Comparison of ENCODE assay signal across 8 cellular contexts in the genomic region with DNA sequence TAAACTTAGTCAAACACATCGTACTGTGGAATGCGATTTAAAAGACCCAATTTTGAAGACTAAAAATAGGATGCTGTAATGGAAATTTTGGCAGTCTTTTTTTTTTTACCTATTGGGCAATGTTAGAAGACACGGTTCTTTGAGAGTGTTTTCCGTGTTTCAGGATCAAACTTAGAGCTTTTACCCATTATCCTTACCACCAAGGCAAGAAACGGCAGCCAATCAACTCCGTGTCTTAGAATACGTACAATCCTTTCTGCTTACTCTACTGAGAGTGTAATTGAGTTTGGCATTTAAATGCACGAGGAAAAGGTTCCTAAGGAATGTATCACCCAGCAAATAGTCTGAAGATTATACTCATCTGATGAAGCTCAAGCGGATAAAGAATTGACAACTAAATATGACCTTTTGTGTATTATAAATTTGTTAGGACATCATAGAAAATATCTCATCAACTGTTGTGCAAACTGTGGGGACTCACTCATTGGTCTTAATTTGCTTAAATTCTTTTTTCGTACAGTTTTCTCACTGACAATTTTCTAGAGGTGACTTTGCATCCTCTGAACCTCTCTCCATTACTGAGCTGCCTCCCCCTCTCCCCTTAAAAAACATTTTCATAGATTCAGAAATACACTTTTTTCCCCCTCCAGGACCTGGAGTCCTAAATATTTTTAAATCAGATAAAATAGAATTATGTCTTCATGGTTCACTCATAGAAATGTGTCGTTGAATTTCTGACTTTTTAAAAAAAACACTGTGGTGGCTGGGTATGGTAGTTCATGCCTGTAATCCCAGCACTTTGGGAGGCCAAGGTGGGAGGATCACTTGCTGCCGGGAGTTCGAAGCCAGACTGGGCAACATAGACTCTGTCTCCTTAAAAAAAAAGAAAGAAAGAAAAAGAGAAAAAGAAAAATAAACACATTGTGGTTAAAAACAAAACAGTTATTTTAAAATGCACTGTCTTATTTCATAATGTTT. TPM values are rescaled to one million over a fixed set of nuclear protein-coding genes. Genes with fewer than 3 reads are reported as not detected.
A peak's percentile ranks its signal among the peaks of the same experiment; 100 is the strongest.
DNase-seq lines count a peak whose midpoint lies in the region; ATAC-seq and TF ChIP-seq lines count a peak whose summit lies in the region.

No MANE protein-coding gene starts in this region.

- H3K4me3 ChIP-seq in OCI-LY7 (ENCODE audit: low read depth, low read length, poor library complexity, severe bottlenecking) (peak overlapping the region; percentile 92), mononuclear cell (ENCODE audit: low read length) (peak overlapping the region; percentile 99)

- peaks cover 21% of the 10 kb centered on the region for H3K36me3 ChIP-seq in OCI-LY7 (ENCODE audit: insufficient read depth, low read length)

- POLR2A ChIA-PET in OCI-LY7 (lab: Charles Lee) = interaction anchor here (0.7 to 2.0 kb wide), 9 partner anchors 11 to 637 kb away, joined by 3 to 13 read pairs (median 7); no protein-coding TSS in a partner anchor

- CTCF ChIA-PET in OCI-LY7 (lab: Charles Lee; ENCODE audit: unreplicated experiment) = interaction anchor here (0.6 kb wide), 1 partner anchor 19 kb away, joined by 4 read pairs; no protein-coding TSS in a partner anchor

- H3K9me3 Mint-ChIP-seq in activated T-cell treated with anti-CD3 and anti-CD28 coated beads, Interleukin-2, amount 50 U/mL, for 72 hours = peaks cover 0 to 3% of the 10 kb centered on the region in 2 donors
- no peaks in the 10 kb centered on the region for H3K9me3 Mint-ChIP-seq in central memory CD8-positive, alpha-beta T cell

- H3K4me1 ChIP-seq in OCI-LY7 (ENCODE audit: insufficient read depth, low read length, poor library complexity, severe bottlenecking) (peaks cover 61% of the 10 kb centered on the region), mononuclear cell (ENCODE audit: insufficient read depth, low read length) (peaks cover 63% of the 10 kb centered on the region)

- H3K4me2 ChIP-seq in OCI-LY7 (ENCODE audit: low read length) = peak overlapping the region; percentile 98

- peak overlapping the region; percentile 76 for H3K27ac ChIP-seq in OCI-LY7 (ENCODE audit: low read depth, low read length, poor library complexity, severe bottlenecking)

- H3K79me2 ChIP-seq in OCI-LY7 (ENCODE audit: insufficient read depth, low read depth, low read length) = peaks cover 84% of the 10 kb centered on the region

- TF ChIP-seq CTCF in OCI-LY7 (conservative IDR thresholded peaks at IDR 0.05; ENCODE audit: low read length) = no peak; the same call in 1 of the 2 replicates

- no peaks in the 10 kb centered on the region for H3K27me3 Mint-ChIP-seq in activated T-cell treated with anti-CD3 and anti-CD28 coated beads, Interleukin-2, amount 50 U/mL, for 72 hours (ENCODE audit: low read depth)
- H3K27me3 Mint-ChIP-seq in central memory CD8-positive, alpha-beta T cell = no peaks in the 10 kb centered on the region

- H3K4me3 Mint-ChIP-seq in activated T-cell treated with anti-CD3 and anti-CD28 coated beads, Interleukin-2, amount 50 U/mL, for 72 hours = peak overlapping the region; percentile 99 to 100
- H3K4me3 Mint-ChIP-seq in central memory CD8-positive, alpha-beta T cell = peak overlapping the region; percentile 99

- peaks cover 54% of the 10 kb centered on the region for H3K4me1 Mint-ChIP-seq in activated T-cell treated with anti-CD3 and anti-CD28 coated beads, Interleukin-2, amount 50 U/mL, for 72 hours (ENCODE audit: low read depth)
- H3K4me1 Mint-ChIP-seq in central memory CD8-positive, alpha-beta T cell = peaks cover 45% of the 10 kb centered on the region

- no peaks in the 10 kb centered on the region for H3K9me2 ChIP-seq in OCI-LY7 (ENCODE audit: insufficient read depth, low read length)

- peak overlapping the region; percentile 100 for H3K27ac Mint-ChIP-seq in activated T-cell treated with anti-CD3 and anti-CD28 coated beads, Interleukin-2, amount 50 U/mL, for 72 hours
- H3K27ac Mint-ChIP-seq in central memory CD8-positive, alpha-beta T cell (ENCODE audit: low read depth) = peak overlapping the region; percentile 98

- H3K27me3 ChIP-seq in mononuclear cell (ENCODE audit: insufficient read depth, low read length) = no peaks in the 10 kb centered on the region

- H2AFZ ChIP-seq in OCI-LY7 (ENCODE audit: low read length) = peak overlapping the region; percentile 85

- peaks cover 8 to 10% of the 10 kb centered on the region in 2 donors for H3K36me3 Mint-ChIP-seq in activated T-cell treated with anti-CD3 and anti-CD28 coated beads, Interleukin-2, amount 50 U/mL, for 72 hours (ENCODE audit: insufficient read depth in 2 of 2)
- peaks cover 20% of the 10 kb centered on the region for H3K36me3 Mint-ChIP-seq in central memory CD8-positive, alpha-beta T cell (ENCODE audit: insufficient read depth)

- H4K20me1 ChIP-seq in OCI-LY7 (ENCODE audit: insufficient read depth, low read length) = no peaks in the 10 kb centered on the region

- ATAC-seq in activated T-cell treated with anti-CD3 and anti-CD28 coated beads, Interleukin-2, amount 50 U/mL, for 72 hours (replicated peaks in 1 of 2) = no peak
- ATAC-seq in central memory CD8-positive, alpha-beta T cell (replicated peaks; ENCODE audit: extremely low read depth, poor library complexity, severe bottlenecking) = no peak
- no peak for ATAC-seq in HG03378 (IDR thresholded peaks at IDR 0.05; ENCODE audit: unreplicated experiment)

- H3K9me3 ChIP-seq in OCI-LY7 (ENCODE audit: low read length) (no peaks in the 10 kb centered on the region; the same call in 1 of the 2 replicates), mononuclear cell (ENCODE audit: low read depth, low read length) (no peaks in the 10 kb centered on the region)

- DNase-seq in activated T-cell treated with anti-CD3 and anti-CD28 coated beads, Interleukin-2, amount 50 U/mL, for 72 hours = no peak
- no peak for DNase-seq in activated T-cell treated with anti-CD3 and anti-CD28 coated beads, Interleukin-2, amount 50 U/mL, for 1 hour
- peak; percentile 39 for DNase-seq in OCI-LY7 (ENCODE audit: low spot score)
- DNase-seq in central memory CD8-positive, alpha-beta T cell (ENCODE audit: low spot score in 2 of 2) = no peak
- no peak for DNase-seq in HuH-7.5 (ENCODE audit: low spot score)
- DNase-seq in NCI-H1048 (lab: John Stamatoyannopoulos, UW) = no peak

- BruUV-seq in OCI-LY7 (replicated peaks; lab: Mats Ljungman, UMichigan) = TSS peak; percentile 71

- intact Hi-C loops in OCI-LY7 (cut with micrococcal nuclease; ENCODE audit: unreplicated experiment) = loop anchor here (2.0 to 10.0 kb wide), 5 partner anchors 61 to 647 kb away; partner anchors contain the start of gene SMYD3

RNA-seq across cellular contexts. Expression of gene CNST, which starts 1.3 kb away (rescaled TPM):
- total RNA-seq in activated T-cell treated with anti-CD3 and anti-CD28 coated beads, Interleukin-2, amount 50 U/mL, for 72 hours = 10 to 100 TPM; 28.0 to 30.4 TPM
- 14.6 and 17.1 TPM in 2 replicates for total RNA-seq in OCI-LY7 (2014; rRNA removed; shearing (Covaris generic))
- 25.1 and 27.2 TPM in 2 replicates for total RNA-seq in OCI-LY7 (2022)
- 58.8 TPM for total RNA-seq in mononuclear cell

RNA-seq across cellular contexts. Expression of gene TFB2M, which starts 1.5 kb away (rescaled TPM):
- total RNA-seq in activated T-cell treated with anti-CD3 and anti-CD28 coated beads, Interleukin-2, amount 50 U/mL, for 72 hours = 10 to 100 TPM; 13.5 to 15.0 TPM
- 10.7 and 15.0 TPM in 2 replicates for total RNA-seq in OCI-LY7 (2014; rRNA removed; shearing (Covaris generic))
- 13.2 and 17.5 TPM in 2 replicates for total RNA-seq in OCI-LY7 (2022)
- total RNA-seq in mononuclear cell = 17.2 TPM
